ENCODE assay signal across 21 cellular contexts in genomic region chr6:36656441-36656840, GRCh38. TPM values are rescaled to one million over a fixed set of nuclear protein-coding genes. Genes with fewer than 3 reads are reported as not detected.
DNase-seq lines count a peak whose midpoint lies in the region; FAIRE-seq and TF ChIP-seq lines count a peak whose summit lies in the region.
"Had no signal": no experiment of that assay in that cellular context is flagged by ENCODE, and none has a peak within 500 bp of the region (broad histone marks: within the 10 kb centered on the region; RNA-seq: fewer than 3 reads in every experiment).

No MANE protein-coding gene starts in this region.

- H2BK5ac ChIP-seq in trophoblast cell (ENCODE audit: low read depth, low read length, poor library complexity): no peak overlapping the region

- no peak overlapping the region for H3K18ac ChIP-seq in trophoblast cell (ENCODE audit: low read length)

- no peak overlapping the region for H4K12ac ChIP-seq in trophoblast cell (ENCODE audit: low read depth, low read length)

- H3K27ac ChIP-seq in HEK293 (ENCODE audit: extremely low read depth, low read depth, low read length) (no peak overlapping the region), trophoblast cell (ENCODE audit: low read depth, low read length) (no peak overlapping the region)

- H3K36me3 ChIP-seq in HEK293 (ENCODE audit: control insufficient read depth in 2 of 2, insufficient read depth in 1 of 2, low read length in 2 of 2) (no peaks in the 10 kb centered on the region), trophoblast cell (ENCODE audit: control insufficient read depth in 1 of 2, insufficient read depth in 2 of 2, low read length in 2 of 2) (no peaks in the 10 kb centered on the region)
- H3K36me3 ChIP-seq: HAP-1 had no signal

- H3K14ac ChIP-seq in trophoblast cell (ENCODE audit: low read length): no peak overlapping the region

- H3K27me3 ChIP-seq in trophoblast cell (ENCODE audit: insufficient read depth, low read length): no peaks in the 10 kb centered on the region

- H3K4me1 ChIP-seq in HEK293 (ENCODE audit: control insufficient read depth, insufficient read depth, low read length) (peaks cover 10% of the 10 kb centered on the region), trophoblast cell (ENCODE audit: control insufficient read depth in 1 of 2, insufficient read depth in 2 of 2, low read length in 2 of 2) (peaks cover 4 to 7% of the 10 kb centered on the region in 2 experiments)
- H3K4me1 ChIP-seq: HAP-1 had no signal

- H2AK5ac ChIP-seq in trophoblast cell (ENCODE audit: low read length): no peak overlapping the region

- no peak for TF ChIP-seq CTCF in HEK293 (tag by site-specific recombination; IDR thresholded peaks at IDR 0.05)
- TF ChIP-seq CTCF in astrocyte of the cerebellum (IDR thresholded peaks at IDR 0.05; ENCODE audit: low read depth, low read length, missing control alignments): no peak

- H3K79me2 ChIP-seq in trophoblast cell (ENCODE audit: control insufficient read depth, insufficient read depth, low read length, poor library complexity): no peaks in the 10 kb centered on the region

- no peak overlapping the region for H3K4me2 ChIP-seq in trophoblast cell (ENCODE audit: low read length)
- H3K4me2 ChIP-seq: A549, SK-N-SH had no signal

- no peak overlapping the region for H2AFZ ChIP-seq in trophoblast cell (ENCODE audit: insufficient read depth, low read length, poor library complexity)

- H3K79me1 ChIP-seq in trophoblast cell (ENCODE audit: low read length): no peaks in the 10 kb centered on the region

- no peak overlapping the region for H3K4ac ChIP-seq in trophoblast cell (ENCODE audit: low read depth, low read length)

- H4K91ac ChIP-seq in trophoblast cell (ENCODE audit: low read depth, low read length): no peak overlapping the region

- no peak overlapping the region for H4K8ac ChIP-seq in trophoblast cell (ENCODE audit: low read depth, low read length)

- WGBS in trophoblast cell (ENCODE audit: extremely low coverage, insufficient coverage, insufficient read length): no CpG with 5 or more reads among the region's 5 CpGs

- POLR2A ChIA-PET in HEK293 (lab: Yijun Ruan, JAX): no interaction called here

- CTCF ChIA-PET in HEK293 (lab: Yijun Ruan, JAX): interaction anchor here (1.0 to 1.8 kb wide), 4 partner anchors 11 to 103 kb away, joined by 3 to 12 read pairs (median 4); no protein-coding TSS in a partner anchor

- H3K9me3 ChIP-seq in HEK293 (ENCODE audit: control insufficient read depth, insufficient read depth, low read depth, low read length) (no peaks in the 10 kb centered on the region), trophoblast cell (ENCODE audit: insufficient read depth, low read depth, low read length) (peaks cover 3% of the 10 kb centered on the region)
- H3K9me3 ChIP-seq: A549, HAP-1, SK-N-SH had no signal

- no peak overlapping the region for H3K9ac ChIP-seq in trophoblast cell (ENCODE audit: low read length)
- H3K9ac ChIP-seq: SK-N-SH had no signal

- no peak for FAIRE-seq in urothelium cell line (lab: Jason Lieb, UNC)
- FAIRE-seq: A549, D721Med had no signal

- no peak overlapping the region for H2BK12ac ChIP-seq in trophoblast cell (ENCODE audit: low read length)

- peak; percentile 45 for DNase-seq in astrocyte of the cerebellum (ENCODE audit: low read depth)
- peak; percentile 57 for DNase-seq in islet precursor cell
- DNase-seq in trophoblast cell: peak; percentile 77 to 92
- DNase-seq in urothelium cell line (ENCODE audit: low spot score): no peak
- no peak for DNase-seq in DMS153 treated with DMSO at 0.1 percent for 48 hours (lab: John Stamatoyannopoulos, UW; ENCODE audit: unreplicated experiment)
- DNase-seq in NCI-H2107 (lab: John Stamatoyannopoulos, UW): no peak
- DNase-seq: CD8-positive, alpha-beta T cell; DMS79; KBM-7; MV-4-11; NCI-H187; NCI-H226; NCI-H524; NCI-H82; OCI-M1; SHP77; SK-N-SH had no signal

- no peak overlapping the region for H3K23ac ChIP-seq in trophoblast cell (ENCODE audit: low read length)

- H3K4me3 ChIP-seq in HEK293 (ENCODE audit: low read depth, low read length) (no peak overlapping the region), astrocyte of the cerebellum (ENCODE audit: low read depth, low read length) (no peak overlapping the region), trophoblast cell (ENCODE audit: low read depth, low read length) (no peak overlapping the region)
- H3K4me3 ChIP-seq: A549, HAP-1 had no signal

- in situ Hi-C loops in astrocyte of the cerebellum (cut with HindIII; ENCODE audit: low sequenced_read_pairs): no loop called here

- H2BK120ac ChIP-seq in trophoblast cell (ENCODE audit: insufficient read depth, low read length, poor library complexity): peak overlapping the region; percentile 24

TF ChIP-seq in HEK293, 187 proteins besides CTCF, POLR2A, EP300 and RAD21:
- TF ChIP-seq ZNF76 (tag by site-specific recombination; IDR thresholded peaks at IDR 0.05; ENCODE audit: borderline replicate concordance, low read depth) (no peak), ZNF449 (tag by site-specific recombination; IDR thresholded peaks at IDR 0.05) (peak; percentile 72; the same call in 1 of the 2 replicates)

RNA-seq across cellular contexts. Expression of gene CDKN1A, which starts 22.1 kb away (rescaled TPM):
- 171 and 186 TPM in 2 replicates for polyA plus RNA-seq in trophoblast cell (2013)

RNA-seq across cellular contexts. Expression of gene RAB44, which starts 41.2 kb away (rescaled TPM):
- polyA plus RNA-seq in trophoblast cell (2013): 0.01 TPM in 2 replicates

Comparison
In these comparisons a context has a peak if more than half of its experiments do, and no peak if none do; other contexts are left out.
1. DNase-seq: peak in astrocyte of the cerebellum (single experiment), islet precursor cell (single experiment) and trophoblast cell (2 of 2); none in urothelium cell line (single experiment), DMS153 treated with DMSO at 0.1 percent for 48 hours (single experiment) and NCI-H2107 (single experiment).